ENCODE assay signal across 8 cellular contexts in the genomic region with DNA sequence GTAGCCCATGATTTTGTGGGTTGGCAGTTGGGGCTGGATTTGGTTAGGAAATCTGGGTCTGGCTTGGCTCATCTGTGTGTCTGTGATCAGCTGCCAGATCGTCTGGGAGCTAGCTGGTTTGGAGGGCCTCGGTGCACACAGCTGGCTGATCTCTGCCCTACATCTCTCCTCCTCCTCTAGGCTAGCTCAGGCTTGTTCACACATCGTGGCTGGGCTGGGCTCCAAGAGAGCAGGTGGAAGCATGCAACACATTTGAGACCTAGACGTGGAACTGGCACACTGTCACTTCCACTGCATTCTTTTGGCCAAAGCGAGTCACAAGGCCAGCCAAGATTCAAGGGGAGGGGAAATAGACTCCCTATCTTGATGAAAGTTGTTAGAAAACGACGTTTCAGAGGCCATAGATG. TPM values are rescaled to one million over a fixed set of nuclear protein-coding genes. Genes with fewer than 3 reads are reported as not detected.
DNase-seq lines count a peak whose midpoint lies in the region; ATAC-seq and TF ChIP-seq lines count a peak whose summit lies in the region.

No MANE protein-coding gene starts in this region.

- DNase-seq in Daoy (ENCODE audit: low read depth) (peak; percentile 24), NCI-H446 (lab: John Stamatoyannopoulos, UW) (peak; percentile 96 to 97), epithelial cell of esophagus (ENCODE audit: low read depth) (peak; percentile 97), GOT3 (lab: John Stamatoyannopoulos, UW) (no peak)
- DNase-seq in activated T-helper 1 cell treated with anti-CD3 and anti-CD28 coated beads, Interleukin-12 subunit alpha, Interleukin-12 subunit beta, Interleukin-2, Interleukin-4 antibody, amounts not matched to agents 30 ng/mL and 10 ng/mL and 1 ng/mL, durations not matched to agents 14 hours and 24 hours and 36 hours (ENCODE audit: low spot score): no peak

- peak overlapping the region in 2 of 3 experiments; percentile 21 to 24 for H3K4me3 Mint-ChIP-seq in nephron
- no peak overlapping the region for H3K4me3 Mint-ChIP-seq in activated T-helper 1 cell treated with anti-CD3 and anti-CD28 coated beads, Interleukin-12 subunit alpha, Interleukin-12 subunit beta, Interleukin-2, Interleukin-4 antibody, amounts not matched to agents 30 ng/mL and 10 ng/mL and 1 ng/mL, durations not matched to agents 14 hours and 24 hours and 36 hours

- H3K9me3 Mint-ChIP-seq in nephron: no peaks in the 10 kb centered on the region
- no peaks in the 10 kb centered on the region for H3K9me3 Mint-ChIP-seq in activated T-helper 1 cell treated with anti-CD3 and anti-CD28 coated beads, Interleukin-12 subunit alpha, Interleukin-12 subunit beta, Interleukin-2, Interleukin-4 antibody, amounts not matched to agents 30 ng/mL and 10 ng/mL and 1 ng/mL, durations not matched to agents 14 hours and 24 hours and 36 hours

- no peak for ATAC-seq in HG03280 (IDR thresholded peaks at IDR 0.05; ENCODE audit: unreplicated experiment)
- ATAC-seq in HG02678 (IDR thresholded peaks at IDR 0.05; ENCODE audit: unreplicated experiment): no peak

- H3K27me3 Mint-ChIP-seq in nephron (ENCODE audit: low read depth): no peaks in the 10 kb centered on the region
- H3K27me3 Mint-ChIP-seq in activated T-helper 1 cell treated with anti-CD3 and anti-CD28 coated beads, Interleukin-12 subunit alpha, Interleukin-12 subunit beta, Interleukin-2, Interleukin-4 antibody, amounts not matched to agents 30 ng/mL and 10 ng/mL and 1 ng/mL, durations not matched to agents 14 hours and 24 hours and 36 hours (ENCODE audit: insufficient read depth): no peaks in the 10 kb centered on the region

- peaks cover 64% of the 10 kb centered on the region for H3K36me3 Mint-ChIP-seq in nephron (ENCODE audit: low read depth)
- H3K36me3 Mint-ChIP-seq in activated T-helper 1 cell treated with anti-CD3 and anti-CD28 coated beads, Interleukin-12 subunit alpha, Interleukin-12 subunit beta, Interleukin-2, Interleukin-4 antibody, amounts not matched to agents 30 ng/mL and 10 ng/mL and 1 ng/mL, durations not matched to agents 14 hours and 24 hours and 36 hours (ENCODE audit: low read depth): peaks cover 46% of the 10 kb centered on the region

- peaks cover 37% of the 10 kb centered on the region for H3K4me1 Mint-ChIP-seq in nephron
- peaks cover 5% of the 10 kb centered on the region for H3K4me1 Mint-ChIP-seq in activated T-helper 1 cell treated with anti-CD3 and anti-CD28 coated beads, Interleukin-12 subunit alpha, Interleukin-12 subunit beta, Interleukin-2, Interleukin-4 antibody, amounts not matched to agents 30 ng/mL and 10 ng/mL and 1 ng/mL, durations not matched to agents 14 hours and 24 hours and 36 hours (ENCODE audit: low read depth)

- intact Hi-C loops in activated T-helper 1 cell treated with anti-CD3 and anti-CD28 coated beads, Interleukin-12 subunit alpha, Interleukin-12 subunit beta, Interleukin-2, Interleukin-4 antibody, amounts not matched to agents 30 ng/mL and 10 ng/mL and 1 ng/mL, durations not matched to agents 14 hours and 24 hours and 36 hours (cut with micrococcal nuclease): no loop called here

- TF ChIP-seq CTCF in epithelial cell of esophagus (IDR thresholded peaks at IDR 0.05; ENCODE audit: insufficient read depth, low read depth, low read length, missing control alignments) (no peak), nephron (IDR thresholded peaks at IDR 0.05; ENCODE audit: unreplicated experiment in 3 of 3) (no peak)

- H3K27ac Mint-ChIP-seq in nephron: peak overlapping the region; percentile 40 to 90 (median 85)
- H3K27ac Mint-ChIP-seq in activated T-helper 1 cell treated with anti-CD3 and anti-CD28 coated beads, Interleukin-12 subunit alpha, Interleukin-12 subunit beta, Interleukin-2, Interleukin-4 antibody, amounts not matched to agents 30 ng/mL and 10 ng/mL and 1 ng/mL, durations not matched to agents 14 hours and 24 hours and 36 hours: no peak overlapping the region

- H3K4me3 ChIP-seq in epithelial cell of esophagus (ENCODE audit: low read length): no peak overlapping the region

RNA-seq across cellular contexts. Expression of a gene that starts 15.9 kb away (rescaled TPM):
- 27.4 and 49.6 TPM in 2 replicates for total RNA-seq in Daoy (2014; rRNA removed; shearing (Covaris generic))
- 34.9 and 39.9 TPM in 2 replicates for total RNA-seq in activated T-helper 1 cell treated with anti-CD3 and anti-CD28 coated beads, Interleukin-12 subunit alpha, Interleukin-12 subunit beta, Interleukin-2, Interleukin-4 antibody, amounts not matched to agents 30 ng/mL and 10 ng/mL and 1 ng/mL, durations not matched to agents 14 hours and 24 hours and 36 hours

RNA-seq across cellular contexts. Expression of a gene that starts 16.0 kb away (rescaled TPM):
- total RNA-seq in Daoy (2014; rRNA removed; shearing (Covaris generic)): 16.6 and 26.9 TPM in 2 replicates
- total RNA-seq in activated T-helper 1 cell treated with anti-CD3 and anti-CD28 coated beads, Interleukin-12 subunit alpha, Interleukin-12 subunit beta, Interleukin-2, Interleukin-4 antibody, amounts not matched to agents 30 ng/mL and 10 ng/mL and 1 ng/mL, durations not matched to agents 14 hours and 24 hours and 36 hours: 30.3 and 32.1 TPM in 2 replicates

Comparison
In these comparisons a context has a peak if more than half of its experiments do, and no peak if none do; other contexts are left out.
1. DNase-seq: peak in Daoy (single experiment), NCI-H446 (2 of 2) and epithelial cell of esophagus (single experiment); none in activated T-helper 1 cell treated with anti-CD3 and anti-CD28 coated beads, Interleukin-12 subunit alpha, Interleukin-12 subunit beta, Interleukin-2, Interleukin-4 antibody, amounts not matched to agents 30 ng/mL and 10 ng/mL and 1 ng/mL, durations not matched to agents 14 hours and 24 hours and 36 hours (single experiment) and GOT3 (single experiment).